ENCODE assay signal across 8 cellular contexts in the genomic region with DNA sequence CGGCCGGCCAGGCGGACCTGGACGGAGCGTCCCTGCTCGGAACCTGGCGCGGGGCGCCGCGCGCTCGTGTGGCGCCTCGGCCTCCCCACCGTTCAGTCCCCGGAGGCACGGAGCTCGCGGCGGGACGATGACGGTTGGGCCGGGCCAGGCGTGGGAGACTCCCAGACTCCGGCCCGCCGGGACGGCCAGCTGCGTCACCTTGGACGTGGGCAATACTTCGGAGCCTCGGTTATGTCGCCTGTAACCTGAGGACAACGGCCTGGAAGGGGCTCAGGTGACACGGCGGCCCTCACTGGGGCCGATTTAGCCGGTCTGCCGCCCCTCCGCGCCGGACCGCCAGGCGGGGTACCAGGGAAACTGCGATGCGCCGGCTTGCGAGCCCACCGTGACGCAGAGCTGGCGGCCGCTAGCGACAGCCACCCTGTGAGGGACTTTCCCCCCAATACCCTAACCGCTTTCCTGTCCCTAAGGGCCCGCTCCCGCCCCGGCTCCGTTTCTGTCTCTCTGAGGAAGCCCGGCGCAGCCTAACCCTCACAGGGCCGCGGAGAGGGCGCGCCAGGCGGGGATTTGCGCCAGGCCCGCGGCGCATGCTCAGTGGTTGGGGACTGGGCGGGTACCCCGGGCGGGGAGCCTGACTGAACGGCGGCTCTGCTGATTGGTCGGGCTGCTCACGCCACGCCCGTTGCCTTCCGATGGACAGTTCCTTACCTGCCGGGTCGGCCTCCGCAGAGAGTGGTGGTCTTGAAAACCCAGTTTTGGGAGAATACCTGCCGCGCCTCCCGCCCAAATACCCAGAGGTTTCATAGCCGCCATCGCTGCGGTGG.
DNase-seq lines count a peak whose midpoint lies in the region; ATAC-seq, FAIRE-seq and TF ChIP-seq lines count a peak whose summit lies in the region.

No MANE protein-coding gene starts in this region.

- intact Hi-C loops in HepG2 (cut with micrococcal nuclease; ENCODE audit: unreplicated experiment), result no loop called here

- no peaks in the 10 kb centered on the region for H3K79me2 ChIP-seq in HepG2 (ENCODE audit: insufficient read depth, low read length)

- H3K4me2 ChIP-seq in HepG2 (ENCODE audit: low read depth, low read length), result peak overlapping the region; percentile 92

- CTCF ChIA-PET in HepG2 (lab: Yijun Ruan, JAX; ENCODE audit: low intra/inter-chr PET ratio, low total read pairs), result no interaction called here

- H3K9me3 ChIP-seq in HepG2 (ENCODE audit: low read length), result no peaks in the 10 kb centered on the region

- no peak overlapping the region for H3K27ac ChIP-seq in HepG2 (ENCODE audit: extremely low read length, insufficient read depth, low read length)

- H2AFZ ChIP-seq in HepG2 (ENCODE audit: low read length), result peak overlapping the region; percentile 93

- TF ChIP-seq EP300 in HepG2 (IDR thresholded peaks at IDR 0.05; ENCODE audit: low read depth in 2 of 2, low read length in 2 of 2), result no peak
- TF ChIP-seq EP300 in HepG2 (CRISPR knock-in tag; IDR thresholded peaks at IDR 0.05; ENCODE audit: borderline replicate concordance), result no peak

- H3K4me1 ChIP-seq in HepG2 (ENCODE audit: insufficient read depth, low read length), result peaks cover 7% of the 10 kb centered on the region

- 4% methylated on average over 11 of the region's 89 CpGs for WGBS in HepG2 (ENCODE audit: low lambda C conversion rate)

- no peak for FAIRE-seq in HepG2 (lab: Jason Lieb, UNC)

- H3K36me3 ChIP-seq in HepG2 (replicated peaks in 1 of 2; ENCODE audit: control insufficient read depth in 1 of 2, insufficient read depth in 2 of 2, low read length in 2 of 2), result no peaks in the 10 kb centered on the region

- BruUV-seq in HepG2 (replicated peaks; lab: Mats Ljungman, UMichigan), result no TSS peak

- peaks cover 1 to 39% of the 10 kb centered on the region in 2 experiments; a peak in 4 of 5 replicates for H3K27me3 ChIP-seq in HepG2 (ENCODE audit: control insufficient read depth in 1 of 2, insufficient read depth in 2 of 2, low read length in 2 of 2)

- in situ Hi-C loops in HepG2 (cut with HindIII; ENCODE audit: extremely low pct_ligation_motif_present, low pct_unique_long_range_greater_than_20kb), result no loop called here

- DNase-seq in AG09309 (ENCODE audit: low read depth), result peak; percentile 27
- peak; percentile 48 for DNase-seq in NCI-H446 treated with DMSO at 0.1 percent for 48 hours (lab: John Stamatoyannopoulos, UW)
- DNase-seq in activated CD4-positive, alpha-beta T cell treated with anti-CD3 and anti-CD28 coated beads, Interleukin-2, amount 50 U/mL, for 4 hours, result peak; percentile 89 to 91
- DNase-seq in dermis blood vessel endothelial cell, result peak; percentile 89
- peak; percentile 59 for DNase-seq in HepG2 (ENCODE audit: low spot score)
- DNase-seq in stimulated activated CD4-positive, alpha-beta T cell treated with anti-CD3 and anti-CD28 coated beads, Interleukin-2, amount 100 ng/mL, for 48 hours, result peak; percentile 90 to 92

- TF ChIP-seq POLR2A in HepG2 (IDR thresholded peaks at IDR 0.05; ENCODE audit: insufficient read depth in 1 of 2, low read depth in 2 of 2, low read length in 2 of 2), result no peak

- ATAC-seq in GM19023 (IDR thresholded peaks at IDR 0.05; ENCODE audit: unreplicated experiment) (peak; percentile 88), HG03280 (IDR thresholded peaks at IDR 0.05; ENCODE audit: unreplicated experiment) (peak; percentile 83), HepG2 (peak; percentile 94)

- TF ChIP-seq CTCF in AG09309 (IDR thresholded peaks at IDR 0.05; ENCODE audit: control insufficient read depth, insufficient read depth, low read depth, low read length, missing control alignments), result peak; percentile 37
- 0 out of 2 replicates have a peak, but pooled peaks have one; percentile 9 for TF ChIP-seq CTCF in HepG2 (CRISPR knock-in tag; IDR thresholded peaks at IDR 0.05)

- no peak for TF ChIP-seq RAD21 in HepG2 (CRISPR knock-in tag; IDR thresholded peaks at IDR 0.05)

- H4K20me1 ChIP-seq in HepG2 (ENCODE audit: insufficient read depth, low read length), result no peaks in the 10 kb centered on the region

- POLR2A ChIA-PET in HepG2 (lab: Yijun Ruan, JAX), result no interaction called here

- H3K4me3 ChIP-seq in AG09309 (ENCODE audit: control insufficient read depth, low read depth, low read length) (peak overlapping the region; percentile 75), HepG2 (replicated peaks in 1 of 3; ENCODE audit: insufficient read depth in 1 of 3, low read depth in 2 of 3, low read length in 3 of 3) (peak overlapping the region; percentile 54 to 77 (median 58))

- H3K9ac ChIP-seq in HepG2 (ENCODE audit: insufficient read depth, low read depth, low read length), result peak overlapping the region; percentile 20; the same call in 1 of the 2 replicates

TF ChIP-seq in HepG2, 621 proteins besides CTCF, POLR2A, EP300 and RAD21 (continues in another document):
- TF ChIP-seq ZNF598 (CRISPR knock-in tag; IDR thresholded peaks at IDR 0.05; ENCODE audit: borderline replicate concordance) (no peak), KAT7 (CRISPR knock-in tag; IDR thresholded peaks at IDR 0.05; ENCODE audit: borderline replicate concordance) (no peak), PCBP2 (optimal IDR thresholded peaks at IDR 0.05; ENCODE audit: low read depth, low read length, poor library complexity, severe bottlenecking) (no peak), EEA1 (CRISPR knock-in tag; IDR thresholded peaks at IDR 0.05; ENCODE audit: borderline replicate concordance) (no peak), ZNF263 (CRISPR knock-in tag; IDR thresholded peaks at IDR 0.05) (0 out of 2 replicates have a peak, but pooled peaks have one; percentile 25), ZNF724P (CRISPR knock-in tag; IDR thresholded peaks at IDR 0.05; ENCODE audit: borderline replicate concordance) (no peak), ZNF367 (CRISPR knock-in tag; IDR thresholded peaks at IDR 0.05; ENCODE audit: borderline replicate concordance) (no peak), ZNF616 (CRISPR knock-in tag; IDR thresholded peaks at IDR 0.05; ENCODE audit: low read depth) (no peak), RFX3 (CRISPR knock-in tag; IDR thresholded peaks at IDR 0.05) (no peak), KLF16 (CRISPR knock-in tag; IDR thresholded peaks at IDR 0.05) (0 out of 4 replicates have a peak, but pooled peaks of 1 of the 2 experiments have one; percentile 31), POGZ (CRISPR knock-in tag; IDR thresholded peaks at IDR 0.05) (0 out of 2 replicates have a peak, but pooled peaks have one; percentile 49), SOX13 (IDR thresholded peaks at IDR 0.05) (no peak), SOX13 (CRISPR knock-in tag; conservative IDR thresholded peaks at IDR 0.05 in 1 of 2, IDR thresholded peaks at IDR 0.05 in 1 of 2) (no peak), ZNF547 (CRISPR knock-in tag; IDR thresholded peaks at IDR 0.05) (no peak; the same call in 1 of the 2 replicates)
- TF ChIP-seq, protein P1, sequence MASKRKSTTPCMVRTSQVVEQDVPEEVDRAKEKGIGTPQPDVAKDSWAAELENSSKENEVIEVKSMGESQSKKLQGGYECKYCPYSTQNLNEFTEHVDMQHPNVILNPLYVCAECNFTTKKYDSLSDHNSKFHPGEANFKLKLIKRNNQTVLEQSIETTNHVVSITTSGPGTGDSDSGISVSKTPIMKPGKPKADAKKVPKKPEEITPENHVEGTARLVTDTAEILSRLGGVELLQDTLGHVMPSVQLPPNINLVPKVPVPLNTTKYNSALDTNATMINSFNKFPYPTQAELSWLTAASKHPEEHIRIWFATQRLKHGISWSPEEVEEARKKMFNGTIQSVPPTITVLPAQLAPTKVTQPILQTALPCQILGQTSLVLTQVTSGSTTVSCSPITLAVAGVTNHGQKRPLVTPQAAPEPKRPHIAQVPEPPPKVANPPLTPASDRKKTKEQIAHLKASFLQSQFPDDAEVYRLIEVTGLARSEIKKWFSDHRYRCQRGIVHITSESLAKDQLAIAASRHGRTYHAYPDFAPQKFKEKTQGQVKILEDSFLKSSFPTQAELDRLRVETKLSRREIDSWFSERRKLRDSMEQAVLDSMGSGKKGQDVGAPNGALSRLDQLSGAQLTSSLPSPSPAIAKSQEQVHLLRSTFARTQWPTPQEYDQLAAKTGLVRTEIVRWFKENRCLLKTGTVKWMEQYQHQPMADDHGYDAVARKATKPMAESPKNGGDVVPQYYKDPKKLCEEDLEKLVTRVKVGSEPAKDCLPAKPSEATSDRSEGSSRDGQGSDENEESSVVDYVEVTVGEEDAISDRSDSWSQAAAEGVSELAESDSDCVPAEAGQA (IDR thresholded peaks at IDR 0.05; ENCODE audit: low read depth), result no peak
- TF ChIP-seq, protein P1 (CRISPR knock-in tag; IDR thresholded peaks at IDR 0.05; ENCODE audit: borderline replicate concordance), result no peak
- TF ChIP-seq, protein P2, sequence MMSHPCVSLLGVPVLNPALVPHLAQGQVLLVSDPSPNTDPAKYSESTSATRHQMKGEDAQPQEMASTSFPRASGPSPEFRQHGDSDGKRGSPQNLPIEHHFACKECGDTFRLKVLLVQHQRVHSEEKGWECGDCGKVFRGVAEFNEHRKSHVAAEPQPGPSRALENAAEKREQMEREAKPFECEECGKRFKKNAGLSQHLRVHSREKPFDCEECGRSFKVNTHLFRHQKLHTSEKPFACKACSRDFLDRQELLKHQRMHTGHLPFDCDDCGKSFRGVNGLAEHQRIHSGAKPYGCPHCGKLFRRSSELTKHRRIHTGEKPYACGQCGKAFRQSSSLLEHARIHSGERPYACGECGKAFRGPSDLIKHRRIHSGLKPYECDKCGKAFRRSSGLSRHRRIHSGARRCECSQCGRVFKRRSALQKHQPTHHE (CRISPR knock-in tag; IDR thresholded peaks at IDR 0.05; ENCODE audit: borderline replicate concordance), result 0 out of 2 replicates have a peak, but pooled peaks have one; percentile 17

Comparison
In these comparisons a context has a peak if more than half of its experiments do, and no peak if none do; other contexts are left out.
1. DNase-seq: peak in every context shown above with its lines; median percentile 91 in stimulated activated CD4-positive, alpha-beta T cell treated with anti-CD3 and anti-CD28 coated beads, Interleukin-2, amount 100 ng/mL, for 48 hours; 90 in activated CD4-positive, alpha-beta T cell treated with anti-CD3 and anti-CD28 coated beads, Interleukin-2, amount 50 U/mL, for 4 hours; 89 in dermis blood vessel endothelial cell; 59 in HepG2; 48 in NCI-H446 treated with DMSO at 0.1 percent for 48 hours; 27 in AG09309.